In genomic region chr9:90841615-90842014, GRCh38 we compare ENCODE assay signal across 23 cellular contexts. TPM values are rescaled to one million over a fixed set of nuclear protein-coding genes. Genes with fewer than 3 reads are reported as not detected.
A peak's percentile ranks its signal among the peaks of the same experiment; 100 is the strongest.
DNase-seq lines count a peak whose midpoint lies in the region; ATAC-seq, FAIRE-seq and TF ChIP-seq lines count a peak whose summit lies in the region.
"Had no signal": no experiment of that assay in that cellular context is flagged by ENCODE, and none has a peak within 500 bp of the region (broad histone marks: within the 10 kb centered on the region; RNA-seq: fewer than 3 reads in every experiment).

No MANE protein-coding gene starts in this region.

- POLR2A ChIA-PET in HepG2 (lab: Yijun Ruan, JAX) = no interaction called here

- in situ Hi-C loops in HepG2 (cut with HindIII; ENCODE audit: extremely low pct_ligation_motif_present, low pct_unique_long_range_greater_than_20kb) = no loop called here

- H3K9ac ChIP-seq in HepG2 (ENCODE audit: insufficient read depth, low read depth, low read length) = no peak overlapping the region
- no peak overlapping the region for H3K9ac ChIP-seq in Loucy (ENCODE audit: low read depth, low read length, poor library complexity, severe bottlenecking)
- no peak overlapping the region for H3K9ac ChIP-seq in mesenchymal stem cell (ENCODE audit: low read length)
- H3K9ac ChIP-seq in colonic mucosa (ENCODE audit: low read depth in 2 of 2, low read length in 2 of 2) = no peak overlapping the region

- H3K9me3 ChIP-seq in HepG2 (ENCODE audit: low read length) (peaks cover 11% of the 10 kb centered on the region), right lobe of liver (no peaks in the 10 kb centered on the region), Loucy (ENCODE audit: insufficient read depth, low read depth, low read length) (no peaks in the 10 kb centered on the region), mesenchymal stem cell (ENCODE audit: control insufficient read depth, low read length) (no peaks in the 10 kb centered on the region), colonic mucosa (no peaks in the 10 kb centered on the region)
- H3K9me3 ChIP-seq: BE2C had no signal

- no peaks in the 10 kb centered on the region for H4K20me1 ChIP-seq in HepG2 (ENCODE audit: insufficient read depth, low read length)
- no peaks in the 10 kb centered on the region for H4K20me1 ChIP-seq in Loucy (ENCODE audit: insufficient read depth, low read length, poor library complexity, severe bottlenecking)

- H2AK5ac ChIP-seq in mesenchymal stem cell (ENCODE audit: low read length, severe bottlenecking) = no peak overlapping the region

- CTCF ChIA-PET in HepG2 (lab: Yijun Ruan, JAX; ENCODE audit: low intra/inter-chr PET ratio, low total read pairs) = no interaction called here

- no peak overlapping the region for H2BK120ac ChIP-seq in mesenchymal stem cell (ENCODE audit: low read depth, low read length)

- H2BK5ac ChIP-seq in mesenchymal stem cell (ENCODE audit: low read depth, low read length, poor library complexity, severe bottlenecking) = no peak overlapping the region

- H3K27me3 ChIP-seq in HepG2 (ENCODE audit: control insufficient read depth in 1 of 2, insufficient read depth in 2 of 2, low read length in 2 of 2) (no peaks in the 10 kb centered on the region; a peak in 1 of 5 replicates), right lobe of liver (no peaks in the 10 kb centered on the region), Loucy (ENCODE audit: insufficient read depth, low read length, poor library complexity, severe bottlenecking) (no peaks in the 10 kb centered on the region), mesenchymal stem cell (ENCODE audit: control insufficient read depth in 1 of 2, insufficient read depth in 1 of 2, low read length in 2 of 2) (peaks cover 0 to 10% of the 10 kb centered on the region in 2 experiments), colonic mucosa (no peaks in the 10 kb centered on the region)
- H3K27me3 ChIP-seq: BE2C, SJSA1 had no signal

- intact Hi-C loops in HepG2 (cut with micrococcal nuclease; ENCODE audit: unreplicated experiment) (no loop called here), right lobe of liver (cut with DNase I) (no loop called here), colonic mucosa (cut with DNase I) (no loop called here)

- H3K9me2 ChIP-seq in Loucy (replicated peaks; ENCODE audit: low read depth, low read length) = no peaks in the 10 kb centered on the region

- H3F3A ChIP-seq in Loucy (ENCODE audit: low read depth) = no peaks in the 10 kb centered on the region; the same call in none of the 2 replicates

- H3K79me1 ChIP-seq in mesenchymal stem cell (replicated peaks; ENCODE audit: low read length, poor library complexity, severe bottlenecking) = no peaks in the 10 kb centered on the region

- TF ChIP-seq CTCF in HepG2 (CRISPR knock-in tag; IDR thresholded peaks at IDR 0.05) (no peak), right lobe of liver (IDR thresholded peaks at IDR 0.05) (no peak), Loucy (conservative IDR thresholded peaks at IDR 0.05; ENCODE audit: low read length) (no peak), colonic mucosa (IDR thresholded peaks at IDR 0.05) (no peak)

- no peaks in the 10 kb centered on the region for H3K36me3 ChIP-seq in HepG2 (replicated peaks in 1 of 2; ENCODE audit: control insufficient read depth in 1 of 2, insufficient read depth in 2 of 2, low read length in 2 of 2)
- H3K36me3 ChIP-seq in right lobe of liver = no peaks in the 10 kb centered on the region
- peaks cover 28% of the 10 kb centered on the region; the same call in 1 of the 2 replicates for H3K36me3 ChIP-seq in Loucy (ENCODE audit: insufficient read depth, low read length)
- H3K36me3 ChIP-seq in mesenchymal stem cell (ENCODE audit: control insufficient read depth in 1 of 2, insufficient read depth in 2 of 2, low read depth in 1 of 2, low read length in 2 of 2) = peaks cover 0 to 16% of the 10 kb centered on the region in 2 experiments
- H3K36me3 ChIP-seq in colonic mucosa = no peaks in the 10 kb centered on the region
- H3K36me3 ChIP-seq: BE2C, SJSA1 had no signal

- peak; percentile 65 for FAIRE-seq in HepG2 (lab: Jason Lieb, UNC)
- FAIRE-seq: G401.6 had no signal

- H3K79me2 ChIP-seq in HepG2 (ENCODE audit: insufficient read depth, low read length) (no peaks in the 10 kb centered on the region), Loucy (ENCODE audit: insufficient read depth, low read length) (peaks cover 58% of the 10 kb centered on the region)

- H3K14ac ChIP-seq in mesenchymal stem cell (ENCODE audit: low read length in 2 of 2) = peak overlapping the region in 1 of 2 experiments; percentile 76

- no peak for TF ChIP-seq POLR2A in HepG2 (IDR thresholded peaks at IDR 0.05; ENCODE audit: insufficient read depth in 1 of 2, low read depth in 2 of 2, low read length in 2 of 2)
- no peak for TF ChIP-seq POLR2A in right lobe of liver (IDR thresholded peaks at IDR 0.05)

- no peak overlapping the region for H3K27ac ChIP-seq in HepG2 (ENCODE audit: extremely low read length, insufficient read depth, low read length)
- H3K27ac ChIP-seq in right lobe of liver = no peak overlapping the region
- H3K27ac ChIP-seq in mesenchymal stem cell (ENCODE audit: low read length, poor library complexity, severe bottlenecking) = no peak overlapping the region
- H3K27ac ChIP-seq in colonic mucosa = no peak overlapping the region
- H3K27ac ChIP-seq: 22Rv1, PC-9, SJSA1 had no signal

- WGBS in HepG2 (ENCODE audit: low lambda C conversion rate) = 47% methylated on average over 1 of the region's 1 CpG
- 78% methylated on average over 1 of the region's 1 CpG for WGBS in right lobe of liver (ENCODE audit: insufficient coverage, low coverage, low lambda C conversion rate, missing lambda C conversion rate)
- 100% methylated on average over 1 of the region's 1 CpG for WGBS in mesenchymal stem cell

- TF ChIP-seq EP300 in HepG2 (IDR thresholded peaks at IDR 0.05; ENCODE audit: low read depth in 2 of 2, low read length in 2 of 2) (no peak), HepG2 (CRISPR knock-in tag; IDR thresholded peaks at IDR 0.05; ENCODE audit: borderline replicate concordance) (no peak)

- ATAC-seq in HepG2 = no peak
- ATAC-seq in right lobe of liver = no peak
- ATAC-seq in HG03025 (IDR thresholded peaks at IDR 0.05; ENCODE audit: low FRiP score, unreplicated experiment) = no peak
- ATAC-seq: Right ventricle myocardium inferior had no signal

- H3K4me3 ChIP-seq in HepG2 (replicated peaks in 1 of 3; ENCODE audit: insufficient read depth in 1 of 3, low read depth in 2 of 3, low read length in 3 of 3) = no peak overlapping the region
- no peak overlapping the region for H3K4me3 ChIP-seq in right lobe of liver
- H3K4me3 ChIP-seq in Loucy (ENCODE audit: low read length, poor library complexity, severe bottlenecking) = no peak overlapping the region
- H3K4me3 ChIP-seq in mesenchymal stem cell (ENCODE audit: insufficient read depth in 1 of 2, low read depth in 1 of 2, low read length in 2 of 2) = no peak overlapping the region
- H3K4me3 ChIP-seq in colonic mucosa = no peak overlapping the region
- H3K4me3 ChIP-seq: PC-9, SJSA1 had no signal

- DNase-seq in HepG2 (ENCODE audit: low spot score) (no peak), right lobe of liver (no peak), mesenchymal stem cell (no peak), CD1c-positive myeloid dendritic cell (ENCODE audit: extremely low spot score) (no peak), colonic mucosa (no peak)
- no peak for DNase-seq in activated naive CD4-positive, alpha-beta T cell treated with Interleukin-2 at 50 U/mL for 16 hours
- DNase-seq: BE2C; CD4-positive, alpha-beta T cell; Kasumi-1; NCI-H1105 treated with DMSO at 0.1 percent for 48 hours; NCI-H2029; NCI-H446; NCI-H526; NCI-H82; NK-92 treated with Interleukin-12 subunit alpha and Interleukin-12 subunit beta, amount 100 ng/mL, for 24 hours; PC-9 had no signal

- H3K4me1 ChIP-seq in HepG2 (ENCODE audit: insufficient read depth, low read length) (no peaks in the 10 kb centered on the region), right lobe of liver (no peaks in the 10 kb centered on the region), Loucy (ENCODE audit: insufficient read depth, low read length, poor library complexity, severe bottlenecking) (peaks cover 68% of the 10 kb centered on the region), mesenchymal stem cell (ENCODE audit: control insufficient read depth, insufficient read depth, low read depth, low read length) (peaks cover 2% of the 10 kb centered on the region), colonic mucosa (no peaks in the 10 kb centered on the region)
- H3K4me1 ChIP-seq: BE2C had no signal

- H4K91ac ChIP-seq in mesenchymal stem cell (ENCODE audit: low read length) = peak overlapping the region; percentile 12

- BruUV-seq in HepG2 (replicated peaks; lab: Mats Ljungman, UMichigan) = no TSS peak

- H3K4me2 ChIP-seq in HepG2 (ENCODE audit: low read depth, low read length) (no peak overlapping the region), Loucy (ENCODE audit: low read depth, low read length, poor library complexity, severe bottlenecking) (peak overlapping the region; percentile 61), mesenchymal stem cell (ENCODE audit: low read length, poor library complexity, severe bottlenecking) (no peak overlapping the region)
- H3K4me2 ChIP-seq: PC-9 had no signal

- H4K8ac ChIP-seq in mesenchymal stem cell (ENCODE audit: low read length) = no peak overlapping the region

- no peak overlapping the region for H2BK15ac ChIP-seq in mesenchymal stem cell (ENCODE audit: low read depth, poor library complexity, severe bottlenecking)

- no peak for TF ChIP-seq RAD21 in HepG2 (CRISPR knock-in tag; IDR thresholded peaks at IDR 0.05)

- no peak overlapping the region for H2AFZ ChIP-seq in HepG2 (ENCODE audit: low read length)
- H2AFZ ChIP-seq in Loucy (ENCODE audit: low read length) = no peak overlapping the region
- no peak overlapping the region for H2AFZ ChIP-seq in mesenchymal stem cell (ENCODE audit: low read depth, low read length)
- H2AFZ ChIP-seq: PC-9 had no signal

- no peak overlapping the region for H3K23ac ChIP-seq in mesenchymal stem cell (ENCODE audit: low read length in 2 of 2)

- H3K4ac ChIP-seq in mesenchymal stem cell (ENCODE audit: low read depth in 1 of 2, low read length in 2 of 2) = no peak overlapping the region

- peak overlapping the region in 1 of 2 experiments; percentile 14 for H2BK12ac ChIP-seq in mesenchymal stem cell (ENCODE audit: low read length in 2 of 2)

- H3K18ac ChIP-seq in mesenchymal stem cell (ENCODE audit: low read depth in 1 of 2, low read length in 2 of 2) = peak overlapping the region in 1 of 2 experiments; percentile 46

RNA-seq across cellular contexts. Expression of gene SYK, which starts 40.0 kb away (rescaled TPM):
- not detected in 2 replicates for total RNA-seq in HepG2 (2016; rRNA removed; fragmentation: Illumina TruSeq; extraction: Trizol)
- total RNA-seq in HepG2 (2016; cell fraction: cytosol; rRNA removed; fragmentation: Illumina TruSeq; extraction: Trizol; ENCODE audit: low read depth) = not detected in 2 replicates
- total RNA-seq in HepG2 (2016; cell fraction: insoluble cytoplasmic fraction; rRNA removed; fragmentation: Illumina TruSeq; extraction: Trizol) = not detected in 2 replicates
- total RNA-seq in HepG2 (2016; cell fraction: membrane; rRNA removed; fragmentation: Illumina TruSeq; extraction: Trizol) = not detected in 2 replicates
- total RNA-seq in HepG2 (2016; cell fraction: nucleus; rRNA removed; fragmentation: Illumina TruSeq; extraction: Trizol) = not detected in 2 replicates
- not detected in 2 replicates for polyA plus RNA-seq in HepG2 (2011; rRNA removed)
- polyA plus RNA-seq in HepG2 (2011; cell fraction: cytosol; rRNA removed) = not detected in 2 replicates
- polyA plus RNA-seq in HepG2 (2011; cell fraction: nucleus; rRNA removed) = not detected in 2 replicates
- polyA plus RNA-seq in HepG2 (2012) = not detected in 2 replicates
- polyA plus RNA-seq in HepG2 (2016; cell fraction: cytosol; fragmentation: Illumina TruSeq; extraction: Trizol; ENCODE audit: low read depth) = not detected in 2 replicates
- not detected in 2 replicates for polyA plus RNA-seq in HepG2 (2016; cell fraction: insoluble cytoplasmic fraction; fragmentation: Illumina TruSeq; extraction: Trizol; ENCODE audit: low read depth)
- not detected in 2 replicates for polyA plus RNA-seq in HepG2 (2016; cell fraction: membrane; fragmentation: Illumina TruSeq; extraction: Trizol; ENCODE audit: low read depth)
- not detected in 2 replicates for polyA plus RNA-seq in HepG2 (2016; cell fraction: nucleus; fragmentation: Illumina TruSeq; extraction: Trizol; ENCODE audit: insufficient read depth, low read depth)
- 0.02 TPM in 1 of 2 replicates, not detected in the other for polyA minus RNA-seq in HepG2 (2011; rRNA and poly(A)+ RNA removed; ENCODE audit: low replicate concordance)
- not detected in 2 replicates for polyA minus RNA-seq in HepG2 (2011; cell fraction: cytosol; rRNA and poly(A)+ RNA removed)
- not detected in 2 replicates for polyA minus RNA-seq in HepG2 (2011; cell fraction: nucleus; rRNA and poly(A)+ RNA removed)
- total RNA-seq in right lobe of liver = 10 to 100 TPM in 1 of 6 experiments, 1 to 10 TPM in 5; 3.0 to 10.9 (median 3.7) TPM
- polyA plus RNA-seq in mesenchymal stem cell (2013, experiment 1 of 2) = 23.7 TPM
- polyA plus RNA-seq in mesenchymal stem cell (2013, experiment 2 of 2) = 22.9 TPM
- total RNA-seq in colonic mucosa = 10 to 100 TPM; 58.1 to 92.6 TPM
- total RNA-seq: RPMI7951, SJSA1 had no signal

Comparison
In these comparisons a context has a peak if more than half of its experiments do, and no peak if none do; other contexts are left out.
1. RNA of gene SYK, which starts 40.0 kb away (total RNA-seq): 58.1 to 92.6 TPM in colonic mucosa; 3.0 to 10.9 TPM in right lobe of liver and not detected in HepG2; every median in the first group is over 4 times any median in the second.